Comparison of ENCODE assay signal across 1 cellular context in genomic region chr5:73945505-73945904, GRCh38.
TF ChIP-seq lines count a peak whose summit lies in the region.

No MANE protein-coding gene starts in this region.

TF ChIP-seq in GM23338, 12 proteins besides CTCF, POLR2A, EP300 and RAD21 (continued from another document):
- no peak for TF ChIP-seq ZNF462 (CRISPR knock-in tag; IDR thresholded peaks at IDR 0.05)
- TF ChIP-seq ZNF331 (CRISPR knock-in tag; IDR thresholded peaks at IDR 0.05; ENCODE audit: low read depth) = no peak
